8 cellular contexts compared by ENCODE assay signal in genomic region chrX:74535633-74536141, GRCh38.
DNase-seq lines count a peak whose midpoint lies in the region; ATAC-seq, FAIRE-seq and TF ChIP-seq lines count a peak whose summit lies in the region.

No MANE protein-coding gene starts in this region.

- peak; percentile 62 for FAIRE-seq in GM18507 (lab: Jason Lieb, UNC)
- FAIRE-seq in HTR-8/SVneo (lab: Jason Lieb, UNC) = peak; percentile 79

- H3K4me1 ChIP-seq in ACC112 (ENCODE audit: control insufficient read depth, insufficient read depth, low read length, unreplicated experiment) (peaks cover 14% of the 10 kb centered on the region), liver (ENCODE audit: control insufficient read depth in 4 of 4, insufficient read depth in 4 of 4, low read length in 3 of 4) (peaks cover 0 to 19% (median 11%) of the 10 kb centered on the region in 4 donors)

- H3K27ac Mint-ChIP-seq in activated B cell treated with CpG ODN at 0.5 μM for 24 hours = peak overlapping the region; percentile 24

- no peaks in the 10 kb centered on the region for H3K9me3 ChIP-seq in liver (ENCODE audit: control insufficient read depth in 4 of 4, low read length in 3 of 4)

- peak overlapping the region; percentile 83 for H3K4me3 Mint-ChIP-seq in activated B cell treated with CpG ODN at 0.5 μM for 24 hours

- peaks cover 13% of the 10 kb centered on the region for H3K4me1 Mint-ChIP-seq in activated B cell treated with CpG ODN at 0.5 μM for 24 hours

- peak overlapping the region; percentile 14 for H2AFZ ChIP-seq in ACC112 (ENCODE audit: low read length, unreplicated experiment)

- TF ChIP-seq CTCF in activated B cell treated with CpG ODN at 0.5 μM for 24 hours (IDR thresholded peaks at IDR 0.05) = no peak
- no peak for TF ChIP-seq CTCF in liver (IDR thresholded peaks at IDR 0.05; ENCODE audit: low read depth, low read length, missing input control)

- H3K27me3 ChIP-seq in ACC112 (ENCODE audit: insufficient read depth, low read length) = no peaks in the 10 kb centered on the region
- H3K27me3 ChIP-seq in liver (ENCODE audit: control insufficient read depth in 4 of 4, insufficient read depth in 4 of 4, low read length in 3 of 4) = no peaks in the 10 kb centered on the region

- peak overlapping the region; percentile 77 for H3K4me3 ChIP-seq in ACC112 (ENCODE audit: low read depth, low read length)
- H3K4me3 ChIP-seq in liver (ENCODE audit: low read depth in 1 of 3, low read length in 3 of 3) = peak overlapping the region; percentile 59 to 66 (median 63)

- H3K36me3 ChIP-seq in ACC112 (ENCODE audit: insufficient read depth, low read length) (no peaks in the 10 kb centered on the region), liver (ENCODE audit: control insufficient read depth in 4 of 4, insufficient read depth in 3 of 4, low read depth in 1 of 4, low read length in 3 of 4) (peaks cover 0 to 2% (median 0%) of the 10 kb centered on the region in 4 donors)

- ATAC-seq in activated B cell treated with CpG ODN at 0.5 μM for 24 hours (ENCODE audit: low read depth) = peak; percentile 58

- no peak for TF ChIP-seq RAD21 in liver (IDR thresholded peaks at IDR 0.05)

- CTCF ChIA-PET in activated B cell treated with CpG ODN at 0.5 μM for 24 hours (lab: Charles Lee) = interaction anchor here (0.9 to 3.5 kb wide), 3 partner anchors 30 to 45 kb away, joined by 3 to 31 read pairs (median 7); no protein-coding TSS in a partner anchor

- H3K27ac ChIP-seq in ACC112 (ENCODE audit: low read depth, low read length) (peak overlapping the region; percentile 56), liver (ENCODE audit: low read depth in 1 of 2, low read length in 2 of 2) (peak overlapping the region; percentile 79 to 88)

- H3K9me3 Mint-ChIP-seq in activated B cell treated with CpG ODN at 0.5 μM for 24 hours = no peaks in the 10 kb centered on the region

- WGBS in liver = under 1% methylated on average over 33 of the region's 33 CpGs

- intact Hi-C loops in activated B cell treated with CpG ODN at 0.5 μM for 24 hours (cut with micrococcal nuclease) = loop anchor here (1.0 to 5.0 kb wide), 5 partner anchors 15 to 243 kb away; partner anchors contain the start of gene SLC16A2

- DNase-seq in GM18507 (ENCODE audit: extremely low spot score, insufficient read length, low read depth) = peak; percentile 17
- DNase-seq in HTR-8/SVneo (ENCODE audit: insufficient read length, low spot score) = peak; percentile 74
- no peak for DNase-seq in activated B cell treated with CpG ODN at 0.5 μM for 24 hours
- DNase-seq in dermis blood vessel endothelial cell = peak; percentile 57
- DNase-seq in stimulated activated CD8-positive, alpha-beta memory T cell treated with anti-CD3 and anti-CD28 coated beads, Interleukin-12 subunit alpha, Interleukin-12 subunit beta, amount 100 ng/mL, for 4 hours (ENCODE audit: low read depth) = peak; percentile 14
- no peak for DNase-seq in epidermal melanocyte (ENCODE audit: insufficient read length, low spot score)

- H3K79me2 ChIP-seq in ACC112 (ENCODE audit: control insufficient read depth, insufficient read depth, low read length, unreplicated experiment) = no peaks in the 10 kb centered on the region

- POLR2A ChIA-PET in activated B cell treated with CpG ODN at 0.5 μM for 24 hours (lab: Charles Lee) = interaction anchor here (0.9 to 1.0 kb wide), 2 partner anchors 15 to 79 kb away, joined by 3 to 4 read pairs; partner anchors contain the start of gene RLIM

- H3K9ac ChIP-seq in liver (ENCODE audit: low read depth in 1 of 2, low read length in 2 of 2) = peak overlapping the region; percentile 23 to 37

- H3K27me3 Mint-ChIP-seq in activated B cell treated with CpG ODN at 0.5 μM for 24 hours = no peaks in the 10 kb centered on the region

- H3K36me3 Mint-ChIP-seq in activated B cell treated with CpG ODN at 0.5 μM for 24 hours (ENCODE audit: low read depth) = no peaks in the 10 kb centered on the region

TF ChIP-seq in liver, 16 proteins besides CTCF, POLR2A, EP300 and RAD21:
- TF ChIP-seq RXRA (IDR thresholded peaks at IDR 0.05) (no peak), EGR1 (IDR thresholded peaks at IDR 0.05; ENCODE audit: low read depth in 2 of 2) (peak in 1 of 2 donors; percentile 46), ZBTB33 (IDR thresholded peaks at IDR 0.05) (no peak), YY1 (IDR thresholded peaks at IDR 0.05) (peak; percentile 28), FOXA1 (IDR thresholded peaks at IDR 0.05) (no peak), HNF4G (IDR thresholded peaks at IDR 0.05) (no peak), HNF4A (conservative IDR thresholded peaks at IDR 0.05) (peak; percentile 34 to 55), NR2F2 (IDR thresholded peaks at IDR 0.05) (no peak), TAF1 (conservative IDR thresholded peaks at IDR 0.05) (peak; percentile 58), GABPA (IDR thresholded peaks at IDR 0.05 in 1 of 2, conservative IDR thresholded peaks at IDR 0.05 in 1 of 2) (peak; percentile 17 to 60), FOXA2 (IDR thresholded peaks at IDR 0.05) (no peak), JUND (IDR thresholded peaks at IDR 0.05) (no peak), MAX (IDR thresholded peaks at IDR 0.05) (no peak), SP1 (IDR thresholded peaks at IDR 0.05) (peak; percentile 29)
- TF ChIP-seq, protein P1, sequence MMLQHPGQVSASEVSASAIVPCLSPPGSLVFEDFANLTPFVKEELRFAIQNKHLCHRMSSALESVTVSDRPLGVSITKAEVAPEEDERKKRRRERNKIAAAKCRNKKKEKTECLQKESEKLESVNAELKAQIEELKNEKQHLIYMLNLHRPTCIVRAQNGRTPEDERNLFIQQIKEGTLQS (IDR thresholded peaks at IDR 0.05) = no peak
- TF ChIP-seq, protein P2, sequence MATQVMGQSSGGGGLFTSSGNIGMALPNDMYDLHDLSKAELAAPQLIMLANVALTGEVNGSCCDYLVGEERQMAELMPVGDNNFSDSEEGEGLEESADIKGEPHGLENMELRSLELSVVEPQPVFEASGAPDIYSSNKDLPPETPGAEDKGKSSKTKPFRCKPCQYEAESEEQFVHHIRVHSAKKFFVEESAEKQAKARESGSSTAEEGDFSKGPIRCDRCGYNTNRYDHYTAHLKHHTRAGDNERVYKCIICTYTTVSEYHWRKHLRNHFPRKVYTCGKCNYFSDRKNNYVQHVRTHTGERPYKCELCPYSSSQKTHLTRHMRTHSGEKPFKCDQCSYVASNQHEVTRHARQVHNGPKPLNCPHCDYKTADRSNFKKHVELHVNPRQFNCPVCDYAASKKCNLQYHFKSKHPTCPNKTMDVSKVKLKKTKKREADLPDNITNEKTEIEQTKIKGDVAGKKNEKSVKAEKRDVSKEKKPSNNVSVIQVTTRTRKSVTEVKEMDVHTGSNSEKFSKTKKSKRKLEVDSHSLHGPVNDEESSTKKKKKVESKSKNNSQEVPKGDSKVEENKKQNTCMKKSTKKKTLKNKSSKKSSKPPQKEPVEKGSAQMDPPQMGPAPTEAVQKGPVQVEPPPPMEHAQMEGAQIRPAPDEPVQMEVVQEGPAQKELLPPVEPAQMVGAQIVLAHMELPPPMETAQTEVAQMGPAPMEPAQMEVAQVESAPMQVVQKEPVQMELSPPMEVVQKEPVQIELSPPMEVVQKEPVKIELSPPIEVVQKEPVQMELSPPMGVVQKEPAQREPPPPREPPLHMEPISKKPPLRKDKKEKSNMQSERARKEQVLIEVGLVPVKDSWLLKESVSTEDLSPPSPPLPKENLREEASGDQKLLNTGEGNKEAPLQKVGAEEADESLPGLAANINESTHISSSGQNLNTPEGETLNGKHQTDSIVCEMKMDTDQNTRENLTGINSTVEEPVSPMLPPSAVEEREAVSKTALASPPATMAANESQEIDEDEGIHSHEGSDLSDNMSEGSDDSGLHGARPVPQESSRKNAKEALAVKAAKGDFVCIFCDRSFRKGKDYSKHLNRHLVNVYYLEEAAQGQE (IDR thresholded peaks at IDR 0.05) = no peak
TF ChIP-seq in liver: peak in this region for 6.

Comparison
In these comparisons a context has a peak if more than half of its experiments do, and no peak if none do; other contexts are left out.
1. DNase-seq: peak in GM18507 (single experiment), HTR-8/SVneo (single experiment), dermis blood vessel endothelial cell (single experiment) and stimulated activated CD8-positive, alpha-beta memory T cell treated with anti-CD3 and anti-CD28 coated beads, Interleukin-12 subunit alpha, Interleukin-12 subunit beta, amount 100 ng/mL, for 4 hours (single experiment); none in activated B cell treated with CpG ODN at 0.5 μM for 24 hours (single experiment) and epidermal melanocyte (single experiment).